1 cellular context compared by ENCODE assay signal in the genomic region with DNA sequence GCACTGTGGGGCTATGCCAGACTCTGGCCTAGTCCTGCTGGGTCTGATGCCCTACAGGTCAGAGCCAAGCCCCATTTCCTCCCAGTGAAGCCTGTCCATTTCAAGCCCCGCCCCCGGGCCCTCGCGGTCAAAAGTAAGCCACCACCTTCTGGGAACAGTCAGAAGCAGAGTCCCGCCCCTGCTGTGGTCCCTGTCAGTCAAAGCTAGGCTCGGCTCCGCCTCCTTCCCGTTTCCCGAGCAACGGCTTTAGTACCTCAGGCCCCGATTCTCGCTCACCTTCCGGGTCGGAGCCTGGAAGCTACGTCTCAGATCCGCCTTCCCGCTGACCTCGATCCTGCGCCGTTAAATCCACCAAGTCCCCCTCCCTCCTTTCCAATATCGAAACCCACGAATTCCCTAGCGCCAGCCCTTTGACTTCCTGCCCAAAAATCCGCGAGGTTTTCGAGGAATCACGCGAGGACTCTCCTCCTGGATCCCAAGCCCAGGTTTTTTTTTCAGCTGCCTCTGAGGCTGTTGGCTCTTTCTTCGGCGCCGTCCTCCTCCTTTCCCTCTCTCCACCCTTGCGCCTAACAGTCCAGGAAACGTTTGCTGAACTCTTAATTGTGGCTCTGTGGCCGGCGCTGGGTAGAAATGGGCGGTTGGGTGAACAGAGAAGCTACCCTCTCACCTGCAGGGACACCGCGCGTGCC.
A peak's percentile ranks its signal among the peaks of the same experiment; 100 is the strongest.
TF ChIP-seq lines count a peak whose summit lies in the region.

No MANE protein-coding gene starts in this region.

TF ChIP-seq in K562, 482 proteins besides CTCF, POLR2A, EP300 and RAD21 (continued from another document and continues in another):
- TF ChIP-seq, protein P1, sequence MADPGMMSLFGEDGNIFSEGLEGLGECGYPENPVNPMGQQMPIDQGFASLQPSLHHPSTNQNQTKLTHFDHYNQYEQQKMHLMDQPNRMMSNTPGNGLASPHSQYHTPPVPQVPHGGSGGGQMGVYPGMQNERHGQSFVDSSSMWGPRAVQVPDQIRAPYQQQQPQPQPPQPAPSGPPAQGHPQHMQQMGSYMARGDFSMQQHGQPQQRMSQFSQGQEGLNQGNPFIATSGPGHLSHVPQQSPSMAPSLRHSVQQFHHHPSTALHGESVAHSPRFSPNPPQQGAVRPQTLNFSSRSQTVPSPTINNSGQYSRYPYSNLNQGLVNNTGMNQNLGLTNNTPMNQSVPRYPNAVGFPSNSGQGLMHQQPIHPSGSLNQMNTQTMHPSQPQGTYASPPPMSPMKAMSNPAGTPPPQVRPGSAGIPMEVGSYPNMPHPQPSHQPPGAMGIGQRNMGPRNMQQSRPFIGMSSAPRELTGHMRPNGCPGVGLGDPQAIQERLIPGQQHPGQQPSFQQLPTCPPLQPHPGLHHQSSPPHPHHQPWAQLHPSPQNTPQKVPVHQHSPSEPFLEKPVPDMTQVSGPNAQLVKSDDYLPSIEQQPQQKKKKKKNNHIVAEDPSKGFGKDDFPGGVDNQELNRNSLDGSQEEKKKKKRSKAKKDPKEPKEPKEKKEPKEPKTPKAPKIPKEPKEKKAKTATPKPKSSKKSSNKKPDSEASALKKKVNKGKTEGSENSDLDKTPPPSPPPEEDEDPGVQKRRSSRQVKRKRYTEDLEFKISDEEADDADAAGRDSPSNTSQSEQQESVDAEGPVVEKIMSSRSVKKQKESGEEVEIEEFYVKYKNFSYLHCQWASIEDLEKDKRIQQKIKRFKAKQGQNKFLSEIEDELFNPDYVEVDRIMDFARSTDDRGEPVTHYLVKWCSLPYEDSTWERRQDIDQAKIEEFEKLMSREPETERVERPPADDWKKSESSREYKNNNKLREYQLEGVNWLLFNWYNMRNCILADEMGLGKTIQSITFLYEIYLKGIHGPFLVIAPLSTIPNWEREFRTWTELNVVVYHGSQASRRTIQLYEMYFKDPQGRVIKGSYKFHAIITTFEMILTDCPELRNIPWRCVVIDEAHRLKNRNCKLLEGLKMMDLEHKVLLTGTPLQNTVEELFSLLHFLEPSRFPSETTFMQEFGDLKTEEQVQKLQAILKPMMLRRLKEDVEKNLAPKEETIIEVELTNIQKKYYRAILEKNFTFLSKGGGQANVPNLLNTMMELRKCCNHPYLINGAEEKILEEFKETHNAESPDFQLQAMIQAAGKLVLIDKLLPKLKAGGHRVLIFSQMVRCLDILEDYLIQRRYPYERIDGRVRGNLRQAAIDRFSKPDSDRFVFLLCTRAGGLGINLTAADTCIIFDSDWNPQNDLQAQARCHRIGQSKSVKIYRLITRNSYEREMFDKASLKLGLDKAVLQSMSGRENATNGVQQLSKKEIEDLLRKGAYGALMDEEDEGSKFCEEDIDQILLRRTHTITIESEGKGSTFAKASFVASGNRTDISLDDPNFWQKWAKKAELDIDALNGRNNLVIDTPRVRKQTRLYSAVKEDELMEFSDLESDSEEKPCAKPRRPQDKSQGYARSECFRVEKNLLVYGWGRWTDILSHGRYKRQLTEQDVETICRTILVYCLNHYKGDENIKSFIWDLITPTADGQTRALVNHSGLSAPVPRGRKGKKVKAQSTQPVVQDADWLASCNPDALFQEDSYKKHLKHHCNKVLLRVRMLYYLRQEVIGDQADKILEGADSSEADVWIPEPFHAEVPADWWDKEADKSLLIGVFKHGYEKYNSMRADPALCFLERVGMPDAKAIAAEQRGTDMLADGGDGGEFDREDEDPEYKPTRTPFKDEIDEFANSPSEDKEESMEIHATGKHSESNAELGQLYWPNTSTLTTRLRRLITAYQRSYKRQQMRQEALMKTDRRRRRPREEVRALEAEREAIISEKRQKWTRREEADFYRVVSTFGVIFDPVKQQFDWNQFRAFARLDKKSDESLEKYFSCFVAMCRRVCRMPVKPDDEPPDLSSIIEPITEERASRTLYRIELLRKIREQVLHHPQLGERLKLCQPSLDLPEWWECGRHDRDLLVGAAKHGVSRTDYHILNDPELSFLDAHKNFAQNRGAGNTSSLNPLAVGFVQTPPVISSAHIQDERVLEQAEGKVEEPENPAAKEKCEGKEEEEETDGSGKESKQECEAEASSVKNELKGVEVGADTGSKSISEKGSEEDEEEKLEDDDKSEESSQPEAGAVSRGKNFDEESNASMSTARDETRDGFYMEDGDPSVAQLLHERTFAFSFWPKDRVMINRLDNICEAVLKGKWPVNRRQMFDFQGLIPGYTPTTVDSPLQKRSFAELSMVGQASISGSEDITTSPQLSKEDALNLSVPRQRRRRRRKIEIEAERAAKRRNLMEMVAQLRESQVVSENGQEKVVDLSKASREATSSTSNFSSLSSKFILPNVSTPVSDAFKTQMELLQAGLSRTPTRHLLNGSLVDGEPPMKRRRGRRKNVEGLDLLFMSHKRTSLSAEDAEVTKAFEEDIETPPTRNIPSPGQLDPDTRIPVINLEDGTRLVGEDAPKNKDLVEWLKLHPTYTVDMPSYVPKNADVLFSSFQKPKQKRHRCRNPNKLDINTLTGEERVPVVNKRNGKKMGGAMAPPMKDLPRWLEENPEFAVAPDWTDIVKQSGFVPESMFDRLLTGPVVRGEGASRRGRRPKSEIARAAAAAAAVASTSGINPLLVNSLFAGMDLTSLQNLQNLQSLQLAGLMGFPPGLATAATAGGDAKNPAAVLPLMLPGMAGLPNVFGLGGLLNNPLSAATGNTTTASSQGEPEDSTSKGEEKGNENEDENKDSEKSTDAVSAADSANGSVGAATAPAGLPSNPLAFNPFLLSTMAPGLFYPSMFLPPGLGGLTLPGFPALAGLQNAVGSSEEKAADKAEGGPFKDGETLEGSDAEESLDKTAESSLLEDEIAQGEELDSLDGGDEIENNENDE (IDR thresholded peaks at IDR 0.05; ENCODE audit: low read depth, low read length) = no peak
- no peak for TF ChIP-seq ZNF133 (CRISPR knock-in tag; IDR thresholded peaks at IDR 0.05)
- TF ChIP-seq, protein P2, sequence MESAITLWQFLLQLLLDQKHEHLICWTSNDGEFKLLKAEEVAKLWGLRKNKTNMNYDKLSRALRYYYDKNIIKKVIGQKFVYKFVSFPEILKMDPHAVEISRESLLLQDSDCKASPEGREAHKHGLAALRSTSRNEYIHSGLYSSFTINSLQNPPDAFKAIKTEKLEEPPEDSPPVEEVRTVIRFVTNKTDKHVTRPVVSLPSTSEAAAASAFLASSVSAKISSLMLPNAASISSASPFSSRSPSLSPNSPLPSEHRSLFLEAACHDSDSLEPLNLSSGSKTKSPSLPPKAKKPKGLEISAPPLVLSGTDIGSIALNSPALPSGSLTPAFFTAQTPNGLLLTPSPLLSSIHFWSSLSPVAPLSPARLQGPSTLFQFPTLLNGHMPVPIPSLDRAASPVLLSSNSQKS (CRISPR knock-in tag; IDR thresholded peaks at IDR 0.05) = no peak
- no peak for TF ChIP-seq MCM7 (IDR thresholded peaks at IDR 0.05)
- 0 out of 2 replicates have a peak, but pooled peaks have one; percentile 46 for TF ChIP-seq NR2C1 (IDR thresholded peaks at IDR 0.05)
- peak; percentile 49; the same call in 1 of the 2 replicates for TF ChIP-seq NR2C1 (tag; IDR thresholded peaks at IDR 0.05)
- no peak for TF ChIP-seq SP2 (IDR thresholded peaks at IDR 0.05; ENCODE audit: extremely low read depth, low read depth, low read length, poor library complexity, severe bottlenecking)
- TF ChIP-seq ETV1 (tag; conservative IDR thresholded peaks at IDR 0.05; ENCODE audit: low read depth) = peak; percentile 36; the same call in 1 of the 2 replicates
- no peak for TF ChIP-seq TRIM28 (IDR thresholded peaks at IDR 0.05)
- TF ChIP-seq HSF4 (CRISPR knock-in tag; IDR thresholded peaks at IDR 0.05; ENCODE audit: borderline replicate concordance) = no peak
- peak in 1 of 2 experiments; percentile 71; a peak in 1 of 4 replicates for TF ChIP-seq SRF (CRISPR knock-in tag; IDR thresholded peaks at IDR 0.05)
- TF ChIP-seq PTTG1 (tag; IDR thresholded peaks at IDR 0.05; ENCODE audit: low read depth) = no peak
- no peak for TF ChIP-seq ERF (CRISPR knock-in tag; IDR thresholded peaks at IDR 0.05)
- no peak for TF ChIP-seq HNRNPL (IDR thresholded peaks at IDR 0.05; ENCODE audit: low read depth, low read length)
- no peak for TF ChIP-seq ZNF668 (CRISPR knock-in tag; IDR thresholded peaks at IDR 0.05)
- no peak for TF ChIP-seq TCF7 (IDR thresholded peaks at IDR 0.05; ENCODE audit: borderline replicate concordance)
- TF ChIP-seq ZNF79 (CRISPR knock-in tag; IDR thresholded peaks at IDR 0.05; ENCODE audit: low read depth) = no peak
- TF ChIP-seq KAT8 (IDR thresholded peaks at IDR 0.05; ENCODE audit: low read depth) = no peak
- TF ChIP-seq MYNN (IDR thresholded peaks at IDR 0.05) = no peak
- no peak for TF ChIP-seq MYNN (CRISPR knock-in tag; IDR thresholded peaks at IDR 0.05)
- no peak for TF ChIP-seq NFE2L1 (tag; IDR thresholded peaks at IDR 0.05; ENCODE audit: borderline replicate concordance, low read depth)
- TF ChIP-seq CSDE1 (IDR thresholded peaks at IDR 0.05) = peak in 1 of 2 experiments; percentile 38; a peak in 1 of 4 replicates
- no peak for TF ChIP-seq POU5F1 (IDR thresholded peaks at IDR 0.05; ENCODE audit: borderline replicate concordance, low read depth, low read length, partially characterized antibody)
- TF ChIP-seq ZEB2 (IDR thresholded peaks at IDR 0.05) = no peak
- TF ChIP-seq ZNF780A (CRISPR knock-in tag; IDR thresholded peaks at IDR 0.05) = no peak
- TF ChIP-seq CREM (IDR thresholded peaks at IDR 0.05; ENCODE audit: low read depth) = peak; percentile 63
- no peak for TF ChIP-seq HMG20A (CRISPR knock-in tag; conservative IDR thresholded peaks at IDR 0.05)
- no peak for TF ChIP-seq ASH1L (IDR thresholded peaks at IDR 0.05; ENCODE audit: borderline replicate concordance, low read depth, partially characterized antibody)
- TF ChIP-seq ZNF253 (CRISPR knock-in tag; conservative IDR thresholded peaks at IDR 0.05) = no peak
- TF ChIP-seq ZNF140 (CRISPR knock-in tag; IDR thresholded peaks at IDR 0.05) = no peak
- no peak for TF ChIP-seq TOE1 (IDR thresholded peaks at IDR 0.05; ENCODE audit: borderline replicate concordance)
- TF ChIP-seq TOE1 (CRISPR knock-in tag; IDR thresholded peaks at IDR 0.05; ENCODE audit: borderline replicate concordance, low read depth) = no peak
- no peak for TF ChIP-seq ZNF23 (CRISPR knock-in tag; IDR thresholded peaks at IDR 0.05)
- no peak for TF ChIP-seq USF2 (CRISPR knock-in tag; IDR thresholded peaks at IDR 0.05)
- TF ChIP-seq ZNF695 (CRISPR knock-in tag; IDR thresholded peaks at IDR 0.05) = no peak
- TF ChIP-seq STAT5A (IDR thresholded peaks at IDR 0.05; ENCODE audit: borderline replicate concordance, low read length) = no peak
- TF ChIP-seq PHF8 (IDR thresholded peaks at IDR 0.05; ENCODE audit: borderline replicate concordance, low read length) = peak; percentile 67; the same call in 1 of the 2 replicates
- no peak for TF ChIP-seq FOXK2 (conservative IDR thresholded peaks at IDR 0.05 in 1 of 2, IDR thresholded peaks at IDR 0.05 in 1 of 2; ENCODE audit: low read depth in 2 of 2)
- no peak for TF ChIP-seq RNF219 (CRISPR knock-in tag; IDR thresholded peaks at IDR 0.05)
- no peak for TF ChIP-seq ZKSCAN3 (CRISPR knock-in tag; IDR thresholded peaks at IDR 0.05)
- no peak for TF ChIP-seq ZNF778 (CRISPR knock-in tag; IDR thresholded peaks at IDR 0.05)
- no peak for TF ChIP-seq CEBPG (CRISPR knock-in tag; IDR thresholded peaks at IDR 0.05)
- TF ChIP-seq CEBPG (tag; conservative IDR thresholded peaks at IDR 0.05 in 1 of 2, IDR thresholded peaks at IDR 0.05 in 1 of 2) = no peak
- TF ChIP-seq ATF3 (IDR thresholded peaks at IDR 0.05) = no peak
- TF ChIP-seq ATF3 (CRISPR knock-in tag; conservative IDR thresholded peaks at IDR 0.05) = no peak
- TF ChIP-seq ZNF445 (CRISPR knock-in tag; IDR thresholded peaks at IDR 0.05; ENCODE audit: low read depth) = no peak
- no peak for TF ChIP-seq RCOR1 (IDR thresholded peaks at IDR 0.05; ENCODE audit: borderline replicate concordance in 1 of 2, low read depth in 2 of 2, low read length in 2 of 2)
- peak; percentile 56 for TF ChIP-seq POLR2B (IDR thresholded peaks at IDR 0.05; ENCODE audit: low read depth, partially characterized antibody)
- TF ChIP-seq, protein P3, sequence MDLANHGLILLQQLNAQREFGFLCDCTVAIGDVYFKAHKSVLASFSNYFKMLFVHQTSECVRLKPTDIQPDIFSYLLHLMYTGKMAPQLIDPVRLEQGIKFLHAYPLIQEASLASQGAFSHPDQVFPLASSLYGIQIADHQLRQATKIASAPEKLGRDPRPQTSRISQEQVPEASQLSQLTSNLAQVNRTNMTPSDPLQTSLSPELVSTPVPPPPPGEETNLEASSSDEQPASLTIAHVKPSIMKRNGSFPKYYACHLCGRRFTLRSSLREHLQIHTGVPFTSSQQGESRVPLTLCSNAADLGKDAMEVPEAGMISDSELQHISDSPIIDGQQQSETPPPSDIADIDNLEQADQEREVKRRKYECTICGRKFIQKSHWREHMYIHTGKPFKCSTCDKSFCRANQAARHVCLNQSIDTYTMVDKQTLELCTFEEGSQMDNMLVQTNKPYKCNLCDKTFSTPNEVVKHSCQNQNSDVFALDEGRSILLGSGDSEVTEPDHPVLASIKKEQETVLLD (IDR thresholded peaks at IDR 0.05) = no peak
